In the genomic region with DNA sequence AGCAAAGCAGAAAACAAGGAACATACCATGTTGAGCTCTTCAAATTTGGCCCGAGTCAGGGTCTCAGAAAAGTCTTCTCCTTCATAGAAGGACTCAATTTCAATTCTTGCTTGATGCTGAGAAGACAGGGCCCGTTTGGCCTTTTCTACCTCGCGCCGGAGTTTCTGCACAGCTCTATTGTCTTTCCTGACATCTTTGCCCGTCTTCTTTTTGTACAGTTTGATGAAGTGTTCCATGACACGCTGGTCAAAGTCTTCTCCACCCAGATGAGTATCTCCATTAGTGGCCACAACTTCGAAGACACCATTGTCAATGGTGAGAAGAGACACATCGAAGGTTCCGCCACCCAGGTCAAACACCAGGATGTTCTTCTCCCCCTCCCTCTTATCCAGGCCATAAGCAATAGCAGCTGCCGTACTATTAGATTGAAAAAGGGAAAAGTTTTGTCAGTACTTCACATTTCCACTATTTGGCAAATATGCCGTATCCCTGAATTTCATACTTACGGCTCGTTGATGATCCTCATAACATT, we compare ENCODE assay signal across 8 cellular contexts. TPM values are rescaled to one million over a fixed set of nuclear protein-coding genes. Genes with fewer than 3 reads are reported as not detected.
DNase-seq lines count a peak whose midpoint lies in the region; ATAC-seq lines count a peak whose summit lies in the region.

No MANE protein-coding gene starts in this region.

- H3K36me3 Mint-ChIP-seq in activated CD4-positive, alpha-beta T cell treated with anti-CD3 and anti-CD28 coated beads, Interleukin-2, amount 10 ng/mL, durations not matched to agents 24 days and 14 days (ENCODE audit: low read depth), result peaks cover 65% of the 10 kb centered on the region
- H3K36me3 Mint-ChIP-seq in activated T-helper 17 cell treated with anti-CD3 and anti-CD28 coated beads, Interleukin-2, amount 50 U/mL, for 72 hours (ENCODE audit: low read depth), result peaks cover 80% of the 10 kb centered on the region

- no peaks in the 10 kb centered on the region for H3K27me3 ChIP-seq in iPS-18a (ENCODE audit: control insufficient read depth, insufficient read depth, low read length)

- no peak overlapping the region for H3K9ac ChIP-seq in iPS-18a (ENCODE audit: low read length)

- H3K4me1 Mint-ChIP-seq in activated CD4-positive, alpha-beta T cell treated with anti-CD3 and anti-CD28 coated beads, Interleukin-2, amount 10 ng/mL, durations not matched to agents 24 days and 14 days, result peaks cover 44% of the 10 kb centered on the region
- H3K4me1 Mint-ChIP-seq in activated T-helper 17 cell treated with anti-CD3 and anti-CD28 coated beads, Interleukin-2, amount 50 U/mL, for 72 hours, result peaks cover 23% of the 10 kb centered on the region
- H3K4me1 Mint-ChIP-seq in stimulated activated naive CD8-positive, alpha-beta T cell treated with anti-CD3 and anti-CD28 coated beads, Interleukin-15, amount 100 ng/mL, for 72 hours, result peaks cover 76% of the 10 kb centered on the region

- intact Hi-C loops in activated CD4-positive, alpha-beta T cell treated with anti-CD3 and anti-CD28 coated beads, Interleukin-2, amount 10 ng/mL, durations not matched to agents 24 days and 14 days (cut with micrococcal nuclease), result no loop called here

- H3K4me3 ChIP-seq in iPS-18a (ENCODE audit: low read length), result peak overlapping the region; percentile 100

- no peak for DNase-seq in activated CD4-positive, alpha-beta T cell treated with anti-CD3 and anti-CD28 coated beads, Interleukin-2, amount 10 ng/mL, durations not matched to agents 24 days and 14 days
- no peak for DNase-seq in activated CD4-positive, alpha-beta T cell treated with anti-CD3 and anti-CD28 coated beads for 4 hours
- DNase-seq in stimulated activated naive CD8-positive, alpha-beta T cell treated with anti-CD3 and anti-CD28 coated beads, Interleukin-15, amount 100 ng/mL, for 72 hours, result no peak
- DNase-seq in HUDEP-2 (lab: John Stamatoyannopoulos, UW; ENCODE audit: unreplicated experiment in 76 of 76) (no peak), ecto neural progenitor cell (ENCODE audit: low spot score) (no peak)

- peaks cover 12% of the 10 kb centered on the region for H3K4me1 ChIP-seq in iPS-18a (ENCODE audit: control insufficient read depth, low read depth, low read length)

- peak overlapping the region; percentile 36 for H3K27ac Mint-ChIP-seq in activated CD4-positive, alpha-beta T cell treated with anti-CD3 and anti-CD28 coated beads, Interleukin-2, amount 10 ng/mL, durations not matched to agents 24 days and 14 days
- H3K27ac Mint-ChIP-seq in activated T-helper 17 cell treated with anti-CD3 and anti-CD28 coated beads, Interleukin-2, amount 50 U/mL, for 72 hours, result peak overlapping the region; percentile 99
- peak overlapping the region; percentile 92 to 100 for H3K27ac Mint-ChIP-seq in stimulated activated naive CD8-positive, alpha-beta T cell treated with anti-CD3 and anti-CD28 coated beads, Interleukin-15, amount 100 ng/mL, for 72 hours

- no peaks in the 10 kb centered on the region for H3K9me3 ChIP-seq in iPS-18a (ENCODE audit: control insufficient read depth, low read depth, low read length)

- no peak for ATAC-seq in activated T-helper 17 cell treated with anti-CD3 and anti-CD28 coated beads, Interleukin-2, amount 50 U/mL, for 72 hours (replicated peaks)
- ATAC-seq in stimulated activated naive CD8-positive, alpha-beta T cell treated with anti-CD3 and anti-CD28 coated beads, Interleukin-15, amount 100 ng/mL, for 72 hours, result no peak
- no peak for ATAC-seq in GM19455 (IDR thresholded peaks at IDR 0.05; ENCODE audit: unreplicated experiment)

- H3K9me3 Mint-ChIP-seq in activated CD4-positive, alpha-beta T cell treated with anti-CD3 and anti-CD28 coated beads, Interleukin-2, amount 10 ng/mL, durations not matched to agents 24 days and 14 days, result no peaks in the 10 kb centered on the region
- no peaks in the 10 kb centered on the region for H3K9me3 Mint-ChIP-seq in activated T-helper 17 cell treated with anti-CD3 and anti-CD28 coated beads, Interleukin-2, amount 50 U/mL, for 72 hours
- no peaks in the 10 kb centered on the region for H3K9me3 Mint-ChIP-seq in stimulated activated naive CD8-positive, alpha-beta T cell treated with anti-CD3 and anti-CD28 coated beads, Interleukin-15, amount 100 ng/mL, for 72 hours

- H3K27me3 Mint-ChIP-seq in activated CD4-positive, alpha-beta T cell treated with anti-CD3 and anti-CD28 coated beads, Interleukin-2, amount 10 ng/mL, durations not matched to agents 24 days and 14 days, result peaks cover 2% of the 10 kb centered on the region
- H3K27me3 Mint-ChIP-seq in activated T-helper 17 cell treated with anti-CD3 and anti-CD28 coated beads, Interleukin-2, amount 50 U/mL, for 72 hours, result no peaks in the 10 kb centered on the region
- H3K27me3 Mint-ChIP-seq in stimulated activated naive CD8-positive, alpha-beta T cell treated with anti-CD3 and anti-CD28 coated beads, Interleukin-15, amount 100 ng/mL, for 72 hours, result no peaks in the 10 kb centered on the region

- H3K36me3 ChIP-seq in iPS-18a (ENCODE audit: control insufficient read depth, low read depth, low read length), result peaks cover 48% of the 10 kb centered on the region

- H3K4me3 Mint-ChIP-seq in activated CD4-positive, alpha-beta T cell treated with anti-CD3 and anti-CD28 coated beads, Interleukin-2, amount 10 ng/mL, durations not matched to agents 24 days and 14 days, result peak overlapping the region; percentile 93
- peak overlapping the region; percentile 99 for H3K4me3 Mint-ChIP-seq in activated T-helper 17 cell treated with anti-CD3 and anti-CD28 coated beads, Interleukin-2, amount 50 U/mL, for 72 hours
- peak overlapping the region; percentile 87 to 94 for H3K4me3 Mint-ChIP-seq in stimulated activated naive CD8-positive, alpha-beta T cell treated with anti-CD3 and anti-CD28 coated beads, Interleukin-15, amount 100 ng/mL, for 72 hours

- no peak overlapping the region for H3K27ac ChIP-seq in iPS-18a (ENCODE audit: low read length)

RNA-seq across cellular contexts. Expression of a gene that starts 2.2 kb away (rescaled TPM):
- 260 and 271 TPM in 2 replicates for total RNA-seq in activated CD4-positive, alpha-beta T cell treated with anti-CD3 and anti-CD28 coated beads, Interleukin-2, amount 10 ng/mL, durations not matched to agents 24 days and 14 days
- 100 to 1,000 TPM; 107 to 172 TPM for total RNA-seq in activated T-helper 17 cell treated with anti-CD3 and anti-CD28 coated beads, Interleukin-2, amount 50 U/mL, for 72 hours

RNA-seq across cellular contexts. Expression of a gene that starts 22.6 kb away (rescaled TPM):
- total RNA-seq in activated CD4-positive, alpha-beta T cell treated with anti-CD3 and anti-CD28 coated beads, Interleukin-2, amount 10 ng/mL, durations not matched to agents 24 days and 14 days, result 50.3 and 56.6 TPM in 2 replicates
- 10 to 100 TPM; 51.4 to 60.2 TPM for total RNA-seq in activated T-helper 17 cell treated with anti-CD3 and anti-CD28 coated beads, Interleukin-2, amount 50 U/mL, for 72 hours

RNA-seq across cellular contexts. Expression of a gene that starts 38.6 kb away (rescaled TPM):
- total RNA-seq in activated CD4-positive, alpha-beta T cell treated with anti-CD3 and anti-CD28 coated beads, Interleukin-2, amount 10 ng/mL, durations not matched to agents 24 days and 14 days, result 36.6 and 37.7 TPM in 2 replicates
- 10 to 100 TPM; 17.4 to 42.1 TPM for total RNA-seq in activated T-helper 17 cell treated with anti-CD3 and anti-CD28 coated beads, Interleukin-2, amount 50 U/mL, for 72 hours

RNA-seq across cellular contexts. Expression of a gene that starts 49.4 kb away (rescaled TPM):
- total RNA-seq in activated CD4-positive, alpha-beta T cell treated with anti-CD3 and anti-CD28 coated beads, Interleukin-2, amount 10 ng/mL, durations not matched to agents 24 days and 14 days, result 48.1 and 52.5 TPM in 2 replicates
- 10 to 100 TPM; 26.6 to 55.2 TPM for total RNA-seq in activated T-helper 17 cell treated with anti-CD3 and anti-CD28 coated beads, Interleukin-2, amount 50 U/mL, for 72 hours

Comparison
In these comparisons a context has a peak if more than half of its experiments do, and no peak if none do; other contexts are left out.
1. H3K27ac Mint-ChIP-seq: peak in every context shown above with its lines; median percentile 99 in activated T-helper 17 cell treated with anti-CD3 and anti-CD28 coated beads, Interleukin-2, amount 50 U/mL, for 72 hours; 96 in stimulated activated naive CD8-positive, alpha-beta T cell treated with anti-CD3 and anti-CD28 coated beads, Interleukin-15, amount 100 ng/mL, for 72 hours; 36 in activated CD4-positive, alpha-beta T cell treated with anti-CD3 and anti-CD28 coated beads, Interleukin-2, amount 10 ng/mL, durations not matched to agents 24 days and 14 days.